Comparison of ENCODE assay signal across 27 cellular contexts in the genomic region with DNA sequence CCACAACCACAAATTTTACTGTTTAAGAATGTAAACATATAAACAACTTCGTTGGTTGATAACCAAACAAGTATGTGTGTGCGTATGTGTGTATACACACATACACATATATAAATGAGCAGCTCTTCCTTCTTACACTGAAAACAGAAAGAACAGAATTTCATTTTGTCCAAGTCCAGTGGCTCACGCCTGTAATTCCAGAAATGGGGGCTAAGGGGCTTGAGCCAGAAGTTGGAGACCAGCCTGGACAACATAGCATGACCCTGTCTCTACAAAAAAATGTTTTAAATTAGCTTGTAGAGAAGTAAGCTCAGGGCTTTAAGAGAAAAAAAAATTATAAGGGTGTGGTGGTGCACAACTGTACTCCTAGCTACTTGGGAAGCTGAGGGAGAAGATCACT.
"Had no signal": no experiment of that assay in that cellular context is flagged by ENCODE, and none has a peak within 500 bp of the region (broad histone marks: within the 10 kb centered on the region; RNA-seq: fewer than 3 reads in every experiment).

No MANE protein-coding gene starts in this region.

- H3K4me3 ChIP-seq: MG63, SJSA1 had no signal

- DNase-seq: activated CD4-positive, alpha-beta T cell treated with anti-CD3 and anti-CD28 coated beads for 48 hours; activated CD4-positive, alpha-beta T cell treated with anti-CD3 and anti-CD28 coated beads, Interleukin-2, amount 50 U/mL, for 4 hours; activated CD4-positive, CD25-positive, alpha-beta regulatory T cell treated with anti-CD3 and anti-CD28 coated beads, Interleukin-2, amount 50 U/mL, for 72 hours; activated CD8-positive, alpha-beta memory T cell treated with anti-CD3 and anti-CD28 coated beads, Interleukin-2, amount 50 U/mL, for 48 hours; activated CD8-positive, alpha-beta T cell treated with anti-CD3 and anti-CD28 coated beads, Interleukin-2, amount 10 ng/mL, durations not matched to agents 7 days and 5 days; activated effector memory CD4-positive, alpha-beta T cell treated with Interleukin-2 at 50 U/mL for 16 hours; activated naive CD4-positive, alpha-beta T cell; activated T-cell treated with anti-CD3 and anti-CD28 coated beads, Interleukin-2, amount 50 U/mL, for 1 hour; amygdala; MG63; MV-4-11; NCI-H1092 treated with DMSO at 0.1 percent for 48 hours; NCI-H1417 treated with DMSO at 0.1 percent for 48 hours; NCI-H1694; NCI-H2029; NCI-H2107; NCI-H345; NCI-H510A; NCI-H526 treated with DMSO at 0.1 percent for 48 hours; NCI-H82; Right ventricle myocardium superior; RPMI8226 had no signal

- H3K4me3 Mint-ChIP-seq: activated CD8-positive, alpha-beta T cell treated with anti-CD3 and anti-CD28 coated beads, Interleukin-2, amount 10 ng/mL, durations not matched to agents 7 days and 5 days; activated naive CD8-positive, alpha-beta T cell; brain; T-helper 1 cell treated with Interleukin-12 subunit alpha and Interleukin-12 subunit beta and Interleukin-4 antibody, amounts not matched to agents 30 μg/mL and 1 μg/mL, for 36 hours had no signal

- H3K27ac Mint-ChIP-seq: activated CD8-positive, alpha-beta T cell treated with anti-CD3 and anti-CD28 coated beads, Interleukin-2, amount 10 ng/mL, durations not matched to agents 7 days and 5 days; activated naive CD8-positive, alpha-beta T cell; brain; T-helper 1 cell treated with Interleukin-12 subunit alpha and Interleukin-12 subunit beta and Interleukin-4 antibody, amounts not matched to agents 30 μg/mL and 1 μg/mL, for 36 hours had no signal

- H3K27ac ChIP-seq: SJSA1 had no signal

- H3K9me3 ChIP-seq: MG63, SJSA1 had no signal

- H3K9me3 Mint-ChIP-seq: T-helper 1 cell treated with Interleukin-12 subunit alpha and Interleukin-12 subunit beta and Interleukin-4 antibody, amounts not matched to agents 30 μg/mL and 1 μg/mL, for 36 hours had no signal

- H3K27me3 Mint-ChIP-seq: brain had no signal

- ATAC-seq: activated CD8-positive, alpha-beta T cell treated with anti-CD3 and anti-CD28 coated beads, Interleukin-2, amount 10 ng/mL, durations not matched to agents 7 days and 5 days; Panc1 had no signal

- H3K27me3 ChIP-seq: MG63, SJSA1 had no signal
